Comparison of ENCODE assay signal across 13 cellular contexts in genomic region chr3:98513136-98513535, GRCh38. TPM values are rescaled to one million over a fixed set of nuclear protein-coding genes. Genes with fewer than 3 reads are reported as not detected.
DNase-seq lines count a peak whose midpoint lies in the region; ATAC-seq and TF ChIP-seq lines count a peak whose summit lies in the region.
"Had no signal": no experiment of that assay in that cellular context is flagged by ENCODE, and none has a peak within 500 bp of the region (broad histone marks: within the 10 kb centered on the region; RNA-seq: fewer than 3 reads in every experiment).

No MANE protein-coding gene starts in this region.

- peaks cover 31% of the 10 kb centered on the region for H3K4me1 Mint-ChIP-seq in T-helper 17 cell

- TF ChIP-seq CTCF in foreskin keratinocyte (conservative IDR thresholded peaks at IDR 0.05) (no peak), sigmoid colon (IDR thresholded peaks at IDR 0.05) (no peak), GM10266 (IDR thresholded peaks at IDR 0.05; ENCODE audit: control insufficient read depth, insufficient read depth, low read depth, missing control alignments) (no peak), colonic mucosa (IDR thresholded peaks at IDR 0.05) (no peak)

- no peak overlapping the region for H3K9ac ChIP-seq in colonic mucosa (ENCODE audit: low read depth in 2 of 2, low read length in 2 of 2)

- no peaks in the 10 kb centered on the region for H3K27me3 ChIP-seq in foreskin keratinocyte
- H3K27me3 ChIP-seq in sigmoid colon: no peaks in the 10 kb centered on the region
- H3K27me3 ChIP-seq in colonic mucosa: no peaks in the 10 kb centered on the region

- H3K27me3 Mint-ChIP-seq in T-helper 17 cell: no peaks in the 10 kb centered on the region

- H3K36me3 Mint-ChIP-seq in T-helper 17 cell (ENCODE audit: low read depth): peaks cover 8% of the 10 kb centered on the region

- TF ChIP-seq POLR2A in sigmoid colon (IDR thresholded peaks at IDR 0.05): no peak

- H3K4me3 ChIP-seq in sigmoid colon: no peak overlapping the region
- H3K4me3 ChIP-seq in colonic mucosa: no peak overlapping the region

- H3K27ac ChIP-seq in foreskin keratinocyte: peak overlapping the region; percentile 46
- H3K27ac ChIP-seq in sigmoid colon: no peak overlapping the region
- no peak overlapping the region for H3K27ac ChIP-seq in colonic mucosa

- TF ChIP-seq EP300 in sigmoid colon (IDR thresholded peaks at IDR 0.05): no peak

- H3K4me1 ChIP-seq in foreskin keratinocyte (peaks cover 18% of the 10 kb centered on the region), sigmoid colon (no peaks in the 10 kb centered on the region), colonic mucosa (no peaks in the 10 kb centered on the region)

- H3K4me3 Mint-ChIP-seq in T-helper 17 cell: no peak overlapping the region

- DNase-seq in AG08395 (ENCODE audit: low spot score) (peak; percentile 21), H4 (ENCODE audit: low spot score) (peak; percentile 67), T-helper 17 cell (no peak), foreskin keratinocyte (peak; percentile 96 to 98), sigmoid colon (no peak), NCI-H1105 treated with DMSO at 0.1 percent for 48 hours (lab: John Stamatoyannopoulos, UW) (no peak), GM10266 (ENCODE audit: extremely low spot score) (no peak), colonic mucosa (no peak)
- DNase-seq: activated CD8-positive, alpha-beta memory T cell treated with anti-CD3 and anti-CD28 coated beads, Interleukin-2, amount 50 U/mL, for 48 hours; NCI-H2029 had no signal

- peaks cover 0 to 59% (median 8%) of the 10 kb centered on the region in 4 donors for H3K36me3 ChIP-seq in sigmoid colon
- H3K36me3 ChIP-seq in colonic mucosa: no peaks in the 10 kb centered on the region

- no peaks in the 10 kb centered on the region for H3K9me3 ChIP-seq in T-helper 17 cell (ENCODE audit: control insufficient read depth, low read length, poor library complexity, severe bottlenecking)
- H3K9me3 ChIP-seq in sigmoid colon: no peaks in the 10 kb centered on the region
- H3K9me3 ChIP-seq in colonic mucosa: no peaks in the 10 kb centered on the region

- H3K27ac Mint-ChIP-seq in T-helper 17 cell: peak overlapping the region; percentile 39

- 75 to 77% methylated on average over 4 of the region's 4 CpGs for WGBS in sigmoid colon, 2 donors

- intact Hi-C loops in sigmoid colon (cut with DNase I): no loop called here
- intact Hi-C loops in colonic mucosa (cut with DNase I): no loop called here

- ATAC-seq in T-helper 17 cell (no peak), foreskin keratinocyte (peak; percentile 98)

RNA-seq across cellular contexts. Expression of gene CLDND1, which starts 9.6 kb away (rescaled TPM):
- 86.1 and 200 TPM in 2 replicates for total RNA-seq in H4 (2014; rRNA removed; shearing (Covaris generic))
- total RNA-seq in T-helper 17 cell (100 to 1,000 TPM; 195 to 285 TPM), foreskin keratinocyte (52.2 and 55.4 TPM in 2 replicates), sigmoid colon (100 to 1,000 TPM; 193 to 301 (median 240) TPM), colonic mucosa (10 to 100 TPM; 42.3 to 97.8 TPM)
- polyA plus RNA-seq in foreskin keratinocyte (31.3 and 40.3 TPM in 2 replicates), sigmoid colon (10 to 100 TPM; 17.1 to 38.0 (median 34.8) TPM)

RNA-seq across cellular contexts. Expression of gene OR5K2, which starts 15.7 kb away (rescaled TPM):
- total RNA-seq in H4 (2014; rRNA removed; shearing (Covaris generic)): not detected in 2 replicates
- total RNA-seq in T-helper 17 cell (not detected), foreskin keratinocyte (not detected in 2 replicates), sigmoid colon (not detected), colonic mucosa (not detected)
- polyA plus RNA-seq in foreskin keratinocyte (not detected in 2 replicates), sigmoid colon (not detected)
- total RNA-seq: dermis microvascular lymphatic vessel endothelial cell, kidney epithelial cell, pulmonary artery endothelial cell had no signal

RNA-seq across cellular contexts. Expression of gene GPR15, which starts 18.6 kb away (rescaled TPM):
- 0.06 TPM in 1 of 2 replicates, not detected in the other for total RNA-seq in H4 (2014; rRNA removed; shearing (Covaris generic))
- total RNA-seq in T-helper 17 cell (100 to 1,000 TPM in 1 of 2 donors, 10 to 100 TPM in 1; 43.2 to 181 TPM), foreskin keratinocyte (not detected in 2 replicates), sigmoid colon (under 1 TPM in 1 of 4 donors, not detected in 3; 0.66 TPM), colonic mucosa (1 to 10 TPM; 2.9 to 5.1 TPM)
- polyA plus RNA-seq in foreskin keratinocyte (not detected in 2 replicates), sigmoid colon (1 to 10 TPM in 2 of 3 donors, under 1 TPM in 1; 0.92 to 3.5 (median 3.0) TPM)
- total RNA-seq: dermis microvascular lymphatic vessel endothelial cell, kidney epithelial cell, pulmonary artery endothelial cell had no signal

RNA-seq across cellular contexts. Expression of gene OR5K1, which starts 50.1 kb away (rescaled TPM):
- total RNA-seq in H4 (2014; rRNA removed; shearing (Covaris generic)): not detected in 2 replicates
- total RNA-seq in T-helper 17 cell: not detected
- not detected in 2 replicates for total RNA-seq in foreskin keratinocyte
- polyA plus RNA-seq in foreskin keratinocyte: not detected in 2 replicates
- not detected for total RNA-seq in sigmoid colon
- polyA plus RNA-seq in sigmoid colon: not detected
- not detected for total RNA-seq in colonic mucosa
- total RNA-seq: dermis microvascular lymphatic vessel endothelial cell, kidney epithelial cell, pulmonary artery endothelial cell had no signal

Comparison
In these comparisons a context has a peak if more than half of its experiments do, and no peak if none do; other contexts are left out.
1. DNase-seq: peak in AG08395 (single experiment), H4 (single experiment) and foreskin keratinocyte (2 of 2); none in T-helper 17 cell (0 of 3), sigmoid colon (single experiment), NCI-H1105 treated with DMSO at 0.1 percent for 48 hours (single experiment), GM10266 (single experiment) and colonic mucosa (single experiment).
2. RNA of gene GPR15, which starts 18.6 kb away (total RNA-seq): 43.2 to 181 TPM in T-helper 17 cell; 2.9 to 5.1 TPM in colonic mucosa, 0.06 TPM in H4, not detected in foreskin keratinocyte and 0.66 TPM in sigmoid colon; every median in the first group is over 4 times any median in the second.